Comparison of ENCODE assay signal across 12 cellular contexts in genomic region chr10:92640110-92640509, GRCh38. TPM values are rescaled to one million over a fixed set of nuclear protein-coding genes. Genes with fewer than 3 reads are reported as not detected.
A peak's percentile ranks its signal among the peaks of the same experiment; 100 is the strongest.
DNase-seq lines count a peak whose midpoint lies in the region; ATAC-seq and TF ChIP-seq lines count a peak whose summit lies in the region.
"Had no signal": no experiment of that assay in that cellular context is flagged by ENCODE, and none has a peak within 500 bp of the region (broad histone marks: within the 10 kb centered on the region; RNA-seq: fewer than 3 reads in every experiment).

No MANE protein-coding gene starts in this region.

- intact Hi-C loops in mammary epithelial cell (cut with micrococcal nuclease), result loop anchor here (5.0 kb wide), 2 partner anchors 123 to 242 kb away; no protein-coding TSS in a partner anchor
- intact Hi-C loops in right lobe of liver (cut with DNase I), result no loop called here

- H3K4me1 ChIP-seq in mammary epithelial cell (ENCODE audit: insufficient read depth, low read length) (no peaks in the 10 kb centered on the region), right lobe of liver (peaks cover 0 to 6% (median 0%) of the 10 kb centered on the region in 4 donors)

- peak; percentile 78 to 92 (median 86) for ATAC-seq in right lobe of liver
- no peak for ATAC-seq in GM18909 (IDR thresholded peaks at IDR 0.05; ENCODE audit: poor library complexity, unreplicated experiment)
- ATAC-seq in HG02938 (IDR thresholded peaks at IDR 0.05; ENCODE audit: unreplicated experiment), result no peak

- H3K27ac ChIP-seq in mammary epithelial cell (ENCODE audit: insufficient read depth, low read depth, low read length) (no peak overlapping the region), right lobe of liver (no peak overlapping the region)

- TF ChIP-seq CTCF in AG10803 (conservative IDR thresholded peaks at IDR 0.05; ENCODE audit: low read length), result peak; percentile 20; the same call in 1 of the 2 replicates
- TF ChIP-seq CTCF in mammary epithelial cell (conservative IDR thresholded peaks at IDR 0.05 in 1 of 2, IDR thresholded peaks at IDR 0.05 in 1 of 2; ENCODE audit: extremely low read depth in 1 of 2, insufficient read depth in 1 of 2, low read depth in 1 of 2, low read length in 2 of 2), result peak in 1 of 2 donors; percentile 20
- peak in 3 of 4 donors; percentile 13 to 25 (median 21) for TF ChIP-seq CTCF in right lobe of liver (IDR thresholded peaks at IDR 0.05)

- dilution Hi-C loops in mammary epithelial cell (cut with HindIII; ENCODE audit: low sequenced_read_pairs), result no loop called here

- H3K4me2 ChIP-seq in mammary epithelial cell (ENCODE audit: insufficient read depth, low read depth, low read length), result no peak overlapping the region

- H2AFZ ChIP-seq in mammary epithelial cell (ENCODE audit: low read depth, low read length), result no peak overlapping the region

- WGBS in mammary epithelial cell (ENCODE audit: low coverage, missing lambda C conversion rate), result 87% methylated on average over 3 of the region's 3 CpGs
- 53% methylated on average over 3 of the region's 3 CpGs for WGBS in right lobe of liver (ENCODE audit: insufficient coverage, low coverage, low lambda C conversion rate, missing lambda C conversion rate)

- DNase-seq in AG10803 (ENCODE audit: low read depth), result peak; percentile 52
- peak; percentile 52 for DNase-seq in LHCN-M2 (ENCODE audit: low read depth)
- DNase-seq in mammary epithelial cell, result peak; percentile 8
- peak; percentile 37 to 55 (median 50) for DNase-seq in right lobe of liver
- DNase-seq in NCI-H187 (lab: John Stamatoyannopoulos, UW), result no peak
- DNase-seq in activated CD8-positive, alpha-beta memory T cell treated with anti-CD3 and anti-CD28 coated beads for 24 hours, result no peak
- DNase-seq: activated T-cell treated with anti-CD3 and anti-CD28 coated beads for 4 hours, amniotic stem cell, GF-D8, NCI-H1694 had no signal

- H3K79me2 ChIP-seq in mammary epithelial cell (ENCODE audit: insufficient read depth, low read length), result peaks cover 4% of the 10 kb centered on the region

- H3K27me3 ChIP-seq in mammary epithelial cell (ENCODE audit: insufficient read depth, low read length) (no peaks in the 10 kb centered on the region), right lobe of liver (no peaks in the 10 kb centered on the region)

- no peak overlapping the region for H3K9ac ChIP-seq in mammary epithelial cell (ENCODE audit: insufficient read depth, low read length)

- no TSS peak for BruUV-seq in mammary epithelial cell (replicated peaks; lab: Mats Ljungman, UMichigan)

- CTCF ChIA-PET in mammary epithelial cell (lab: Charles Lee; ENCODE audit: low non-redundant PET), result no interaction called here

- no peaks in the 10 kb centered on the region for H4K20me1 ChIP-seq in mammary epithelial cell (ENCODE audit: insufficient read depth, low read length)

- H3K4me3 ChIP-seq in AG10803 (ENCODE audit: low read length), result no peak overlapping the region
- H3K4me3 ChIP-seq in mammary epithelial cell (replicated peaks in 1 of 3; ENCODE audit: insufficient read depth in 1 of 3, low read depth in 2 of 3, low read length in 3 of 3), result no peak overlapping the region
- H3K4me3 ChIP-seq in right lobe of liver, result no peak overlapping the region

- H3K9me3 ChIP-seq in mammary epithelial cell (replicated peaks; ENCODE audit: insufficient read depth, low read length) (no peaks in the 10 kb centered on the region), right lobe of liver (no peaks in the 10 kb centered on the region)

- in situ Hi-C loops in mammary epithelial cell (cut with MboI; ENCODE audit: low sequenced_read_pairs in 2 of 2), result no loop called here

- H3K36me3 ChIP-seq in mammary epithelial cell (ENCODE audit: insufficient read depth, low read length), result peaks cover 22% of the 10 kb centered on the region
- H3K36me3 ChIP-seq in right lobe of liver, result no peaks in the 10 kb centered on the region

- no peak for TF ChIP-seq POLR2A in right lobe of liver (IDR thresholded peaks at IDR 0.05)

RNA-seq across cellular contexts. Expression of gene KIF11, which starts 47.2 kb away (rescaled TPM):
- total RNA-seq in LHCN-M2 (2014; rRNA removed) (61.3 and 66.2 TPM in 2 replicates), mammary epithelial cell (10 to 100 TPM in 1 of 2 donors, 1 to 10 TPM in 1; 2.7 to 22.4 TPM), right lobe of liver (1 to 10 TPM in 1 of 6 experiments, under 1 TPM in 5; 0.35 to 1.4 (median 0.83) TPM)
- 8.7 TPM for polyA plus RNA-seq in LHCN-M2 (2012)
- 9.4 TPM for polyA plus RNA-seq in mammary epithelial cell
- 8.4 TPM for polyA minus RNA-seq in mammary epithelial cell

RNA-seq across cellular contexts. Expression of gene HHEX, which starts 49.6 kb away (rescaled TPM):
- total RNA-seq in LHCN-M2 (2014; rRNA removed) (0.06 TPM in 1 of 2 replicates, not detected in the other), mammary epithelial cell (under 1 TPM; 0.28 to 0.33 TPM), right lobe of liver (10 to 100 TPM; 26.8 to 73.2 (median 42.0) TPM)
- polyA plus RNA-seq in LHCN-M2 (2012), result 0.27 TPM
- 0.16 TPM for polyA plus RNA-seq in mammary epithelial cell
- polyA minus RNA-seq in mammary epithelial cell, result not detected

Comparison
In these comparisons a context has a peak if more than half of its experiments do, and no peak if none do; other contexts are left out.
1. DNase-seq: peak in AG10803 (single experiment), LHCN-M2 (single experiment), mammary epithelial cell (single experiment) and right lobe of liver (3 of 3); none in NCI-H187 (0 of 2) and activated CD8-positive, alpha-beta memory T cell treated with anti-CD3 and anti-CD28 coated beads for 24 hours (single experiment).
2. ATAC-seq: peak in right lobe of liver (4 of 4); none in GM18909 (single experiment) and HG02938 (single experiment).
3. RNA of gene HHEX, which starts 49.6 kb away (total RNA-seq): 26.8 to 73.2 TPM in right lobe of liver; 0.28 to 0.33 TPM in mammary epithelial cell and 0.06 TPM in LHCN-M2; every median in the first group is over 10 times any median in the second.